8 cellular contexts compared by ENCODE assay signal in the genomic region with DNA sequence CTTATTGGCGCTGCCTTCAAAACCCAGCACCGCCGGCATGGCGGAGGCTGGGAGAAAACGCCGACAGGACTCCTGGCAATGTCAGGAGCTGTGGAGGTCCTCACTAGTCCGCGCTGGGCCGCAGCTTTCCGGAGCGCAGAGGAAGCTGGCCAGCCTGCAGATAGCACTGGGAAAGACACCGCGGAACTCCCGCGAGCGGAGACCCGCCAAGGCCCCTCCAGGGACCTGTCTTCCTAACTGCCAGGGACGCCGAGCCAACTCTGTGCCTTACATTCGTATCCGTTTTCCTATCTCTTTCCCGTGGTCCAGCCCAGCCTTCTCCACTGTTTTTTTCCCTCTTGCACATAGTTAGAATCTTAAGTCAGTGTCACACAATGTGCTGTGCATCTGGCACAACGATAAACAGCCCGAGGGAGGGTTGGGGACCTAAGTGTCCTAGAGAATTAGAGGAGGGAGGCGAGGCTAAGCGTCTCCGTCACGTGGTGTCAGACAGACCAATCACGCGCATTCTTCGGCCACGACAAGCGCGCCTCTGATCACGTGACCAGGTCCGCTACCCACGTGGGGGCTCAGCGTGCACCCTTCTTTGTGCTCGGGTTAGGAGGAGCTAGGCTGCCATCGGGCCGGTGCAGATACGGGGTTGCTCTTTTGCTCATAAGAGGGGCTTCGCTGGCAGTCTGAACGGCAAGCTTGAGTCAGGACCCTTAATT. TPM values are rescaled to one million over a fixed set of nuclear protein-coding genes. Genes with fewer than 3 reads are reported as not detected.
DNase-seq lines count a peak whose midpoint lies in the region; ATAC-seq, FAIRE-seq and TF ChIP-seq lines count a peak whose summit lies in the region.

A gene (plus strand): TSS at position 582 of the 710 bp plus-strand sequence. CDS start 420 bp downstream, outside the sequence.
A gene (minus strand): TSS at position 168 of the 710 bp plus-strand sequence. CDS start 129 bp downstream, at position 39.

- peak within 1 kb of the TSS; percentile 99 for H3K4me3 ChIP-seq in OCI-LY7 (ENCODE audit: low read depth, low read length, poor library complexity, severe bottlenecking)

- no TSS peak for BruUV-seq in OCI-LY7 (replicated peaks; lab: Mats Ljungman, UMichigan)

- intact Hi-C loops in OCI-LY7 (cut with micrococcal nuclease; ENCODE audit: unreplicated experiment) = loop anchor here (1.0 kb wide), 2 partner anchors 39 to 111 kb away; a partner anchor contains a TSS

- H3K79me2 ChIP-seq in OCI-LY7 (ENCODE audit: insufficient read depth, low read depth, low read length) = peaks cover 63% of the 10 kb centered on the region

- peak within 1 kb of the TSS; percentile 78 for H3K27ac ChIP-seq in OCI-LY7 (ENCODE audit: low read depth, low read length, poor library complexity, severe bottlenecking)

- H3K9me2 ChIP-seq in OCI-LY7 (ENCODE audit: insufficient read depth, low read length) = no peaks in the 10 kb centered on the region

- POLR2A ChIA-PET in OCI-LY7 (lab: Charles Lee) = interaction anchor here (0.6 to 4.4 kb wide), 17 partner anchors 9 to 159 kb away, joined by 3 to 27 read pairs (median 6); a partner anchor contains a TSS

- peak; percentile 75 for FAIRE-seq in D721Med (lab: Jason Lieb, UNC)

- peak; percentile 73 for ATAC-seq in GM21526 (IDR thresholded peaks at IDR 0.05; ENCODE audit: low FRiP score, unreplicated experiment)

- H4K20me1 ChIP-seq in OCI-LY7 (ENCODE audit: insufficient read depth, low read length) = peaks cover 3% of the 10 kb centered on the region; the same call in 1 of the 2 replicates

- peaks cover 43% of the 10 kb centered on the region for H3K4me1 ChIP-seq in OCI-LY7 (ENCODE audit: insufficient read depth, low read length, poor library complexity, severe bottlenecking)

- peak; percentile 86 for DNase-seq in D721Med (ENCODE audit: insufficient read length, low spot score)
- peak; percentile 95 for DNase-seq in HuH-7.5 (ENCODE audit: low spot score)
- DNase-seq in OCI-LY7 (ENCODE audit: low spot score) = peak; percentile 100
- DNase-seq in activated T-cell treated with anti-CD3 and anti-CD28 coated beads for 24 hours (ENCODE audit: low read depth) = peak; percentile 98
- DNase-seq in epidermal melanocyte (ENCODE audit: insufficient read length, low spot score) = peak; percentile 98
- DNase-seq in middle frontal gyrus (ENCODE audit: extremely low spot score, low spot score) = peak; percentile 99
- DNase-seq in stimulated activated CD8-positive, alpha-beta memory T cell treated with anti-CD3 and anti-CD28 coated beads, Interleukin-2, amount 100 ng/mL, for 48 hours (ENCODE audit: low read depth in 2 of 2) = peak; percentile 93 to 95

- H2AFZ ChIP-seq in OCI-LY7 (ENCODE audit: low read length) = peak within 1 kb of the TSS; percentile 74

- peaks cover 76% of the 10 kb centered on the region for H3K36me3 ChIP-seq in OCI-LY7 (ENCODE audit: insufficient read depth, low read length)

- CTCF ChIA-PET in OCI-LY7 (lab: Charles Lee; ENCODE audit: unreplicated experiment) = interaction anchor here (0.7 to 1.7 kb wide), 3 partner anchors 25 to 39 kb away, joined by 3 to 7 read pairs (median 3); no protein-coding TSS in a partner anchor

- H3K9me3 ChIP-seq in OCI-LY7 (ENCODE audit: low read length) = no peaks in the 10 kb centered on the region

- TF ChIP-seq CTCF in D721Med (IDR thresholded peaks at IDR 0.05; ENCODE audit: insufficient read depth, missing control alignments) = no peak
- TF ChIP-seq CTCF in OCI-LY7 (conservative IDR thresholded peaks at IDR 0.05; ENCODE audit: low read length) = no peak

- peak within 1 kb of the TSS; percentile 90 for H3K4me2 ChIP-seq in OCI-LY7 (ENCODE audit: low read length)

RNA-seq across cellular contexts. Expression of the first gene that starts in this region (rescaled TPM):
- 110 and 117 TPM in 2 replicates for total RNA-seq in OCI-LY7 (2014; rRNA removed; shearing (Covaris generic))
- 175 and 203 TPM in 2 replicates for total RNA-seq in OCI-LY7 (2022)

RNA-seq across cellular contexts. Expression of the second gene that starts in this region (rescaled TPM):
- total RNA-seq in OCI-LY7 (2014; rRNA removed; shearing (Covaris generic)) = 85.2 and 86.6 TPM in 2 replicates
- 68.8 and 76.6 TPM in 2 replicates for total RNA-seq in OCI-LY7 (2022)

Comparison
In these comparisons a context has a peak if more than half of its experiments do, and no peak if none do; other contexts are left out.
1. Peak in every context shown above with its lines: DNase-seq, ATAC-seq, H3K4me3 ChIP-seq and H3K27ac ChIP-seq.